In genomic region chr3:99901200-99901926, GRCh38 we compare ENCODE assay signal across 1 cellular context.
TF ChIP-seq lines count a peak whose summit lies in the region.

No MANE protein-coding gene starts in this region.

TF ChIP-seq in K562, 482 proteins besides CTCF, POLR2A, EP300 and RAD21 (continued from another document):
- TF ChIP-seq ARID3B (CRISPR knock-in tag; IDR thresholded peaks at IDR 0.05; ENCODE audit: borderline replicate concordance) (no peak), HIVEP1 (CRISPR knock-in tag; IDR thresholded peaks at IDR 0.05) (no peak), JUND (IDR thresholded peaks at IDR 0.05; ENCODE audit: borderline replicate concordance, low read depth, low read length) (peak; percentile 54; the same call in 1 of the 2 replicates), JUND (tag; IDR thresholded peaks at IDR 0.05; ENCODE audit: borderline replicate concordance, low read depth, low read length) (peak; percentile 42; the same call in 2 of the 3 replicates), FOXA1 (IDR thresholded peaks at IDR 0.05; ENCODE audit: borderline replicate concordance) (no peak), ZBTB7A (IDR thresholded peaks at IDR 0.05; ENCODE audit: borderline replicate concordance, control insufficient read depth, low read depth, low read length) (no peak), MCM7 (IDR thresholded peaks at IDR 0.05) (no peak), ZBTB33 (CRISPR knock-in tag; IDR thresholded peaks at IDR 0.05) (no peak), BCOR (IDR thresholded peaks at IDR 0.05) (no peak), SMAD4 (CRISPR knock-in tag; conservative IDR thresholded peaks at IDR 0.05) (no peak), ZBTB49 (CRISPR knock-in tag; IDR thresholded peaks at IDR 0.05; ENCODE audit: borderline replicate concordance) (no peak), MAZ (CRISPR knock-in tag; conservative IDR thresholded peaks at IDR 0.05 in 1 of 2, IDR thresholded peaks at IDR 0.05 in 1 of 2) (no peak), ARID1B (IDR thresholded peaks at IDR 0.05) (no peak), MEIS2 (IDR thresholded peaks at IDR 0.05; ENCODE audit: partially characterized antibody) (peak; percentile 83), ZBTB12 (CRISPR knock-in tag; IDR thresholded peaks at IDR 0.05) (no peak), TAF9B (IDR thresholded peaks at IDR 0.05; ENCODE audit: partially characterized antibody) (no peak), MCM3 (IDR thresholded peaks at IDR 0.05) (no peak), ZNF512 (tag; IDR thresholded peaks at IDR 0.05) (no peak), DPF2 (IDR thresholded peaks at IDR 0.05) (0 out of 2 replicates have a peak, but pooled peaks have one; percentile 21), NKRF (IDR thresholded peaks at IDR 0.05; ENCODE audit: borderline replicate concordance) (no peak), ZHX1 (conservative IDR thresholded peaks at IDR 0.05; ENCODE audit: low read length) (no peak), ZNF41 (CRISPR knock-in tag; conservative IDR thresholded peaks at IDR 0.05) (no peak), ESRRA (IDR thresholded peaks at IDR 0.05; ENCODE audit: borderline replicate concordance, low read depth) (no peak), CSDE1 (IDR thresholded peaks at IDR 0.05) (no peak), EWSR1 (IDR thresholded peaks at IDR 0.05; ENCODE audit: borderline replicate concordance, low read depth, partially characterized antibody) (no peak), MNT (conservative IDR thresholded peaks at IDR 0.05) (no peak), ATF3 (IDR thresholded peaks at IDR 0.05) (peak; percentile 81), ATF3 (CRISPR knock-in tag; conservative IDR thresholded peaks at IDR 0.05) (no peak), FOXJ3 (CRISPR knock-in tag; IDR thresholded peaks at IDR 0.05) (no peak), CHAMP1 (IDR thresholded peaks at IDR 0.05) (no peak)
